1 cellular context compared by ENCODE assay signal in the genomic region with DNA sequence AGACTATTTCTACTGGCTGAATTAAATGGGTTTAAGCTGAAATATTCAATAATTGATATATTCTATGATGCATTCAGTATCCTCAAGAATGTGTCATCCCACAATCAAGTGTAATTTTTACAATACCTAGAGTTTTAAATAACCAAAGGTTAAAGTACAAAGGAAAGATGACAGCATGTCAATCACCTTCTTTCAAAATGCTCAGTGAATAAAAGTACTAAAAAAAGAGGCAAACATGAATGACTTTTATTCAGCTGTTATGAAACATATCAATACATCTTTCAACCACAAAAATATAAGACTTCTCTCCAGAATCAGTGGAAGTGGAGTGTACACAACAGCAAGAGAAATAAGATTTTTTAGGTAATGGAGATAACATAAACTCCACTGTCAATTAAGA.
TF ChIP-seq lines count a peak whose summit lies in the region.

No MANE protein-coding gene starts in this region.

TF ChIP-seq in neural cell, 6 proteins besides CTCF, POLR2A, EP300 and RAD21:
- TF ChIP-seq, protein P1, sequence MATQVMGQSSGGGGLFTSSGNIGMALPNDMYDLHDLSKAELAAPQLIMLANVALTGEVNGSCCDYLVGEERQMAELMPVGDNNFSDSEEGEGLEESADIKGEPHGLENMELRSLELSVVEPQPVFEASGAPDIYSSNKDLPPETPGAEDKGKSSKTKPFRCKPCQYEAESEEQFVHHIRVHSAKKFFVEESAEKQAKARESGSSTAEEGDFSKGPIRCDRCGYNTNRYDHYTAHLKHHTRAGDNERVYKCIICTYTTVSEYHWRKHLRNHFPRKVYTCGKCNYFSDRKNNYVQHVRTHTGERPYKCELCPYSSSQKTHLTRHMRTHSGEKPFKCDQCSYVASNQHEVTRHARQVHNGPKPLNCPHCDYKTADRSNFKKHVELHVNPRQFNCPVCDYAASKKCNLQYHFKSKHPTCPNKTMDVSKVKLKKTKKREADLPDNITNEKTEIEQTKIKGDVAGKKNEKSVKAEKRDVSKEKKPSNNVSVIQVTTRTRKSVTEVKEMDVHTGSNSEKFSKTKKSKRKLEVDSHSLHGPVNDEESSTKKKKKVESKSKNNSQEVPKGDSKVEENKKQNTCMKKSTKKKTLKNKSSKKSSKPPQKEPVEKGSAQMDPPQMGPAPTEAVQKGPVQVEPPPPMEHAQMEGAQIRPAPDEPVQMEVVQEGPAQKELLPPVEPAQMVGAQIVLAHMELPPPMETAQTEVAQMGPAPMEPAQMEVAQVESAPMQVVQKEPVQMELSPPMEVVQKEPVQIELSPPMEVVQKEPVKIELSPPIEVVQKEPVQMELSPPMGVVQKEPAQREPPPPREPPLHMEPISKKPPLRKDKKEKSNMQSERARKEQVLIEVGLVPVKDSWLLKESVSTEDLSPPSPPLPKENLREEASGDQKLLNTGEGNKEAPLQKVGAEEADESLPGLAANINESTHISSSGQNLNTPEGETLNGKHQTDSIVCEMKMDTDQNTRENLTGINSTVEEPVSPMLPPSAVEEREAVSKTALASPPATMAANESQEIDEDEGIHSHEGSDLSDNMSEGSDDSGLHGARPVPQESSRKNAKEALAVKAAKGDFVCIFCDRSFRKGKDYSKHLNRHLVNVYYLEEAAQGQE (IDR thresholded peaks at IDR 0.05; ENCODE audit: borderline replicate concordance) = no peak
- peak; percentile 76 for TF ChIP-seq POLR2AphosphoS5 (IDR thresholded peaks at IDR 0.05)
